1 cellular context compared by ENCODE assay signal in the genomic region with DNA sequence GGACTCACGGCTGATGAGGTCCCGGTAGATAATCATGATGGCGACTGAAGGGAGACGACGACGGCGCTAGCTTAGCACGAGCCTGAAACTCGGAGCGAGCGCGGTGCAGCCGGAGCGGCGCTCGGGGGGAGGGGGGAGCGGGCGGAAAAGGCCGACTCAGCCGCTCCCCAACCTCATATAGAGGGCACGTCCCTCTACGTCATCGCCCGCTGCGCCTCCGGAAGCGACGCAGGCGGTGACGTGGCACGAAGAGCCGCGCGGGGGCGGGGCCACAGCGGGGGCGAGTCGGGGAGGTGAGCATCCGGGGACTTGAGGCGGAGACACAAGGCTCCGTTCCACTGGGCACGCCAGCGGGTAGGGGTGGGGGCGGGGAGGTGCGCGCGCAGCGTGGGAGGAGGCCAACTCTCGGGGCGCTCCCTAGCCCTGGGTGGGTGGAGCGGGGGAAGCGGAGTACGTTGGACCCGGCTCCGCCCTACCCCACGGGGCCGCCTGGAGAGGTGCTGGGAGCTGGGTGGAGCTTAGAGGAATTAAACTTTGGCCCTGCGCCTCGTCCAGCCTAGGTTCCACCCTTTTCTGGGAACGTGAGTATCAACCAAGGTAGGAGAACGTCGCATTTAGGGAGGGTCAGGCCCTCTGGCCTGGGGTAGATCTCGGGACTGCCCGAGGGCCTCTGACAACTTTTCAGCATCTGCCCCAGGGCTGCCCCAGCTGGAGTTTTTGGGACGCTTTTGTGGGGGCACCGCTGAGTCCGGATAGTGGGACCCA.
TF ChIP-seq lines count a peak whose summit lies in the region.

TSS of gene TPT1 (minus strand) at position 150 of the 765 bp plus-strand sequence. CDS start at position 36, 114 bp downstream.

TF ChIP-seq in K562, 482 proteins besides CTCF, POLR2A, EP300 and RAD21 (continued from another document and continues in another):
- peak; percentile 45; the same call in 1 of the 2 replicates for TF ChIP-seq HNRNPL (IDR thresholded peaks at IDR 0.05; ENCODE audit: low read depth, low read length)
- peak; percentile 2; the same call in 1 of the 2 replicates for TF ChIP-seq ARID4B (CRISPR knock-in tag; IDR thresholded peaks at IDR 0.05)
- TF ChIP-seq, protein P1, sequence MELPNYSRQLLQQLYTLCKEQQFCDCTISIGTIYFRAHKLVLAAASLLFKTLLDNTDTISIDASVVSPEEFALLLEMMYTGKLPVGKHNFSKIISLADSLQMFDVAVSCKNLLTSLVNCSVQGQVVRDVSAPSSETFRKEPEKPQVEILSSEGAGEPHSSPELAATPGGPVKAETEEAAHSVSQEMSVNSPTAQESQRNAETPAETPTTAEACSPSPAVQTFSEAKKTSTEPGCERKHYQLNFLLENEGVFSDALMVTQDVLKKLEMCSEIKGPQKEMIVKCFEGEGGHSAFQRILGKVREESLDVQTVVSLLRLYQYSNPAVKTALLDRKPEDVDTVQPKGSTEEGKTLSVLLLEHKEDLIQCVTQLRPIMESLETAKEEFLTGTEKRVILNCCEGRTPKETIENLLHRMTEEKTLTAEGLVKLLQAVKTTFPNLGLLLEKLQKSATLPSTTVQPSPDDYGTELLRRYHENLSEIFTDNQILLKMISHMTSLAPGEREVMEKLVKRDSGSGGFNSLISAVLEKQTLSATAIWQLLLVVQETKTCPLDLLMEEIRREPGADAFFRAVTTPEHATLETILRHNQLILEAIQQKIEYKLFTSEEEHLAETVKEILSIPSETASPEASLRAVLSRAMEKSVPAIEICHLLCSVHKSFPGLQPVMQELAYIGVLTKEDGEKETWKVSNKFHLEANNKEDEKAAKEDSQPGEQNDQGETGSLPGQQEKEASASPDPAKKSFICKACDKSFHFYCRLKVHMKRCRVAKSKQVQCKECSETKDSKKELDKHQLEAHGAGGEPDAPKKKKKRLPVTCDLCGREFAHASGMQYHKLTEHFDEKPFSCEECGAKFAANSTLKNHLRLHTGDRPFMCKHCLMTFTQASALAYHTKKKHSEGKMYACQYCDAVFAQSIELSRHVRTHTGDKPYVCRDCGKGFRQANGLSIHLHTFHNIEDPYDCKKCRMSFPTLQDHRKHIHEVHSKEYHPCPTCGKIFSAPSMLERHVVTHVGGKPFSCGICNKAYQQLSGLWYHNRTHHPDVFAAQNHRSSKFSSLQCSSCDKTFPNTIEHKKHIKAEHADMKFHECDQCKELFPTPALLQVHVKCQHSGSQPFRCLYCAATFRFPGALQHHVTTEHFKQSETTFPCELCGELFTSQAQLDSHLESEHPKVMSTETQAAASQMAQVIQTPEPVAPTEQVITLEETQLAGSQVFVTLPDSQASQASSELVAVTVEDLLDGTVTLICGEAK (IDR thresholded peaks at IDR 0.05): peak; percentile 74
- TF ChIP-seq, protein P1 (CRISPR knock-in tag; IDR thresholded peaks at IDR 0.05): no peak
- peak; percentile 72 for TF ChIP-seq ZFX (CRISPR knock-in tag; IDR thresholded peaks at IDR 0.05)
- peak; percentile 52 for TF ChIP-seq ZNF316 (IDR thresholded peaks at IDR 0.05)
- peak; percentile 68 for TF ChIP-seq JUND (IDR thresholded peaks at IDR 0.05; ENCODE audit: borderline replicate concordance, low read depth, low read length)
- no peak; the same call in 2 of the 3 replicates for TF ChIP-seq JUND (tag; IDR thresholded peaks at IDR 0.05; ENCODE audit: borderline replicate concordance, low read depth, low read length)
- peak; percentile 62 for TF ChIP-seq NFIC (IDR thresholded peaks at IDR 0.05)
- TF ChIP-seq ZNF695 (CRISPR knock-in tag; IDR thresholded peaks at IDR 0.05): no peak
- peak; percentile 91 for TF ChIP-seq GABPA (tag; conservative IDR thresholded peaks at IDR 0.05; ENCODE audit: low read depth)
- peak; percentile 48; the same call in 1 of the 2 replicates for TF ChIP-seq MYC (IDR thresholded peaks at IDR 0.05; ENCODE audit: low read depth, low read length)
- TF ChIP-seq MYC (CRISPR knock-in tag; IDR thresholded peaks at IDR 0.05; ENCODE audit: borderline replicate concordance, low read depth): no peak
- TF ChIP-seq TAF9B (IDR thresholded peaks at IDR 0.05; ENCODE audit: partially characterized antibody): peak; percentile 29
- TF ChIP-seq, protein P2, sequence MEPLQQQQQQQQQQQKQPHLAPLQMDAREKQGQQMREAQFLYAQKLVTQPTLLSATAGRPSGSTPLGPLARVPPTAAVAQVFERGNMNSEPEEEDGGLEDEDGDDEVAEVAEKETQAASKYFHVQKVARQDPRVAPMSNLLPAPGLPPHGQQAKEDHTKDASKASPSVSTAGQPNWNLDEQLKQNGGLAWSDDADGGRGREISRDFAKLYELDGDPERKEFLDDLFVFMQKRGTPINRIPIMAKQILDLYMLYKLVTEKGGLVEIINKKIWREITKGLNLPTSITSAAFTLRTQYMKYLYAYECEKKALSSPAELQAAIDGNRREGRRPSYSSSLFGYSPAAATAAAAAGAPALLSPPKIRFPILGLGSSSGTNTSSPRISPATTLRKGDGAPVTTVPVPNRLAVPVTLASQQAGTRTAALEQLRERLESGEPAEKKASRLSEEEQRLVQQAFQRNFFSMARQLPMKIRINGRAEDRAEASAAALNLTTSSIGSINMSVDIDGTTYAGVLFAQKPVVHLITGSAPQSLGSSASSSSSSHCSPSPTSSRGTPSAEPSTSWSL (CRISPR knock-in tag; IDR thresholded peaks at IDR 0.05; ENCODE audit: borderline replicate concordance): no peak
- TF ChIP-seq, protein P3, sequence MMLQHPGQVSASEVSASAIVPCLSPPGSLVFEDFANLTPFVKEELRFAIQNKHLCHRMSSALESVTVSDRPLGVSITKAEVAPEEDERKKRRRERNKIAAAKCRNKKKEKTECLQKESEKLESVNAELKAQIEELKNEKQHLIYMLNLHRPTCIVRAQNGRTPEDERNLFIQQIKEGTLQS (IDR thresholded peaks at IDR 0.05): peak; percentile 42
- TF ChIP-seq, protein P3 (CRISPR knock-in tag; conservative IDR thresholded peaks at IDR 0.05): no peak
- TF ChIP-seq TAF7 (tag; IDR thresholded peaks at IDR 0.05): 0 out of 2 replicates have a peak, but pooled peaks have one; percentile 39
- peak; percentile 79 for TF ChIP-seq SUPT5H (IDR thresholded peaks at IDR 0.05)
- no peak for TF ChIP-seq ZNF778 (CRISPR knock-in tag; IDR thresholded peaks at IDR 0.05)
- TF ChIP-seq RBFOX2 (IDR thresholded peaks at IDR 0.05; ENCODE audit: low read depth, low read length): peak; percentile 96
- peak; percentile 96 for TF ChIP-seq ATF1 (CRISPR knock-in tag; IDR thresholded peaks at IDR 0.05)
- TF ChIP-seq ATF1 (tag; IDR thresholded peaks at IDR 0.05): peak; percentile 98
- TF ChIP-seq MLLT1 (IDR thresholded peaks at IDR 0.05): no peak
- TF ChIP-seq ELF1 (tag; IDR thresholded peaks at IDR 0.05): peak; percentile 24; the same call in 1 of the 2 replicates
- TF ChIP-seq VEZF1 (CRISPR knock-in tag; IDR thresholded peaks at IDR 0.05): peak; percentile 97
- TF ChIP-seq KDM1A (IDR thresholded peaks at IDR 0.05): no peak
- TF ChIP-seq, protein P4, sequence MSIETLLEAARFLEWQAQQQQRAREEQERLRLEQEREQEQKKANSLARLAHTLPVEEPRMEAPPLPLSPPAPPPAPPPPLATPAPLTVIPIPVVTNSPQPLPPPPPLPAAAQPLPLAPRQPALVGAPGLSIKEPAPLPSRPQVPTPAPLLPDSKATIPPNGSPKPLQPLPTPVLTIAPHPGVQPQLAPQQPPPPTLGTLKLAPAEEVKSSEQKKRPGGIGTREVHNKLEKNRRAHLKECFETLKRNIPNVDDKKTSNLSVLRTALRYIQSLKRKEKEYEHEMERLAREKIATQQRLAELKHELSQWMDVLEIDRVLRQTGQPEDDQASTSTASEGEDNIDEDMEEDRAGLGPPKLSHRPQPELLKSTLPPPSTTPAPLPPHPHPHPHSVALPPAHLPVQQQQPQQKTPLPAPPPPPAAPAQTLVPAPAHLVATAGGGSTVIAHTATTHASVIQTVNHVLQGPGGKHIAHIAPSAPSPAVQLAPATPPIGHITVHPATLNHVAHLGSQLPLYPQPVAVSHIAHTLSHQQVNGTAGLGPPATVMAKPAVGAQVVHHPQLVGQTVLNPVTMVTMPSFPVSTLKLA (conservative IDR thresholded peaks at IDR 0.05): peak in 1 of 2 experiments; percentile 58; a peak in 2 of 4 replicates
- no peak for TF ChIP-seq NR2C2 (CRISPR knock-in tag; IDR thresholded peaks at IDR 0.05)
- TF ChIP-seq NR2C2 (tag; IDR thresholded peaks at IDR 0.05): peak; percentile 89
- no peak for TF ChIP-seq MTF1 (CRISPR knock-in tag; IDR thresholded peaks at IDR 0.05; ENCODE audit: borderline replicate concordance)
